In genomic region chr20:62240015-62240685, GRCh38 we compare ENCODE assay signal across 12 cellular contexts. TPM values are rescaled to one million over a fixed set of nuclear protein-coding genes. Genes with fewer than 3 reads are reported as not detected.
DNase-seq lines count a peak whose midpoint lies in the region; ATAC-seq and TF ChIP-seq lines count a peak whose summit lies in the region.
"Had no signal": no experiment of that assay in that cellular context is flagged by ENCODE, and none has a peak within 500 bp of the region (broad histone marks: within the 10 kb centered on the region; RNA-seq: fewer than 3 reads in every experiment).

No MANE protein-coding gene starts in this region.

- no peak for TF ChIP-seq EP300 in SK-N-SH (IDR thresholded peaks at IDR 0.05; ENCODE audit: borderline replicate concordance in 1 of 2, low read depth in 1 of 2, low read length in 1 of 2)

- POLR2A ChIA-PET in SK-N-SH (lab: Yijun Ruan, JAX) (interaction anchor here (1.3 kb wide), 1 partner anchor 8 kb away, joined by 3 read pairs; no protein-coding TSS in a partner anchor), OCI-LY7 (lab: Charles Lee) (no interaction called here)

- H3K4me1 ChIP-seq in SK-N-SH (ENCODE audit: control insufficient read depth in 1 of 2, insufficient read depth in 2 of 2, low read depth in 1 of 2, low read length in 1 of 2) (peaks cover 5 to 20% of the 10 kb centered on the region in 2 experiments; a peak in 1 of 4 replicates), OCI-LY7 (ENCODE audit: insufficient read depth, low read length, poor library complexity, severe bottlenecking) (peaks cover 15% of the 10 kb centered on the region), psoas muscle (peaks cover 59% of the 10 kb centered on the region)

- TF ChIP-seq CTCF in SK-N-SH (IDR thresholded peaks at IDR 0.05) (no peak), OCI-LY7 (conservative IDR thresholded peaks at IDR 0.05; ENCODE audit: low read length) (no peak), psoas muscle (IDR thresholded peaks at IDR 0.05) (no peak)

- H3K27me3 ChIP-seq in SK-N-SH (ENCODE audit: insufficient read depth) (no peaks in the 10 kb centered on the region), psoas muscle (ENCODE audit: insufficient read depth in 3 of 3, low read length in 2 of 3) (no peaks in the 10 kb centered on the region)
- H3K27me3 ChIP-seq: left lung, testis had no signal

- H3K4me3 ChIP-seq in SK-N-SH (ENCODE audit: low read depth in 2 of 2, low read length in 1 of 2) = peak overlapping the region in 1 of 2 experiments; percentile 69; a peak in 1 of 4 replicates
- no peak overlapping the region for H3K4me3 ChIP-seq in OCI-LY7 (ENCODE audit: low read depth, low read length, poor library complexity, severe bottlenecking)
- peak overlapping the region; percentile 73 for H3K4me3 ChIP-seq in psoas muscle

- H3K9me3 Mint-ChIP-seq in effector memory CD8-positive, alpha-beta T cell = no peaks in the 10 kb centered on the region

- peaks cover 0 to under 1% of the 10 kb centered on the region in 2 donors for H3K27me3 Mint-ChIP-seq in effector memory CD8-positive, alpha-beta T cell

- BruUV-seq in OCI-LY7 (replicated peaks; lab: Mats Ljungman, UMichigan) = TSS peak; percentile 64

- H3K27ac Mint-ChIP-seq in effector memory CD8-positive, alpha-beta T cell = peak overlapping the region; percentile 75 to 82

- DNase-seq in SK-N-SH = no peak
- DNase-seq in OCI-LY7 (ENCODE audit: low spot score) = no peak
- DNase-seq in effector memory CD8-positive, alpha-beta T cell = no peak
- DNase-seq in psoas muscle = no peak
- no peak for DNase-seq in SW 1271 (lab: John Stamatoyannopoulos, UW)

- H3K36me3 ChIP-seq in SK-N-SH (replicated peaks in 1 of 2; ENCODE audit: control insufficient read depth in 1 of 2, insufficient read depth in 2 of 2, low read length in 1 of 2) (peaks cover 0 to 12% of the 10 kb centered on the region in 2 experiments), OCI-LY7 (ENCODE audit: insufficient read depth, low read length) (no peaks in the 10 kb centered on the region), psoas muscle (ENCODE audit: insufficient read depth in 1 of 2, low read depth in 1 of 2) (peaks cover 0 to 22% of the 10 kb centered on the region in 2 donors)

- H3K9me2 ChIP-seq in SK-N-SH (no peaks in the 10 kb centered on the region), OCI-LY7 (ENCODE audit: insufficient read depth, low read length) (no peaks in the 10 kb centered on the region)

- H4K20me1 ChIP-seq in SK-N-SH (ENCODE audit: insufficient read depth) (peaks cover 56% of the 10 kb centered on the region), OCI-LY7 (ENCODE audit: insufficient read depth, low read length) (no peaks in the 10 kb centered on the region)

- H3K4me3 Mint-ChIP-seq in effector memory CD8-positive, alpha-beta T cell = peak overlapping the region; percentile 78 to 84

- intact Hi-C loops in OCI-LY7 (cut with micrococcal nuclease; ENCODE audit: unreplicated experiment) = no loop called here
- intact Hi-C loops in psoas muscle (cut with DNase I) = no loop called here

- H3K27ac ChIP-seq in SK-N-SH (ENCODE audit: low read depth in 2 of 2, low read length in 1 of 2) (no peak overlapping the region), OCI-LY7 (ENCODE audit: low read depth, low read length, poor library complexity, severe bottlenecking) (no peak overlapping the region), psoas muscle (peak overlapping the region; percentile 90)

- H3K36me3 Mint-ChIP-seq in effector memory CD8-positive, alpha-beta T cell (ENCODE audit: insufficient read depth) = peaks cover 27% of the 10 kb centered on the region

- WGBS in SK-N-SH (ENCODE audit: low lambda C conversion rate) = 90% methylated on average over 13 of the region's 13 CpGs
- 89 to 92% (median 91%) methylated on average over 13 of the region's 13 CpGs for WGBS in psoas muscle, 3 donors

- peaks cover 43% of the 10 kb centered on the region in 2 donors for H3K4me1 Mint-ChIP-seq in effector memory CD8-positive, alpha-beta T cell (ENCODE audit: low read depth in 2 of 2)

- no peak for TF ChIP-seq RAD21 in SK-N-SH (IDR thresholded peaks at IDR 0.05; ENCODE audit: low read length)

- H3F3A ChIP-seq in SK-N-SH (replicated peaks; ENCODE audit: insufficient read depth) = no peaks in the 10 kb centered on the region

- no peak overlapping the region for H2AFZ ChIP-seq in SK-N-SH (ENCODE audit: low read depth)
- no peak overlapping the region for H2AFZ ChIP-seq in OCI-LY7 (ENCODE audit: low read length)

- ATAC-seq in SK-N-SH treated with all-trans-retinoic acid at 6 μM for 48 hours = no peak
- ATAC-seq in effector memory CD8-positive, alpha-beta T cell (replicated peaks) = no peak
- ATAC-seq in psoas muscle = no peak
- no peak for ATAC-seq in HG02642 (IDR thresholded peaks at IDR 0.05; ENCODE audit: poor library complexity, unreplicated experiment)
- ATAC-seq in GM21528 (IDR thresholded peaks at IDR 0.05; ENCODE audit: low FRiP score, unreplicated experiment) = no peak
- ATAC-seq: left lung had no signal

- H3K9ac ChIP-seq in SK-N-SH = no peak overlapping the region

- CTCF ChIA-PET in SK-N-SH (lab: Yijun Ruan, JAX) = no interaction called here
- CTCF ChIA-PET in OCI-LY7 (lab: Charles Lee; ENCODE audit: unreplicated experiment) = no interaction called here

- no peaks in the 10 kb centered on the region for H3K9me3 ChIP-seq in SK-N-SH
- H3K9me3 ChIP-seq in OCI-LY7 (ENCODE audit: low read length) = no peaks in the 10 kb centered on the region
- no peaks in the 10 kb centered on the region for H3K9me3 ChIP-seq in psoas muscle
- H3K9me3 ChIP-seq: left lung, testis had no signal

- peak overlapping the region; percentile 85; the same call in 1 of the 2 replicates for H3K4me2 ChIP-seq in SK-N-SH
- peak overlapping the region; percentile 99; the same call in 1 of the 2 replicates for H3K4me2 ChIP-seq in OCI-LY7 (ENCODE audit: low read length)

- H3K79me2 ChIP-seq in SK-N-SH (ENCODE audit: insufficient read depth) (peaks cover 64% of the 10 kb centered on the region), OCI-LY7 (ENCODE audit: insufficient read depth, low read depth, low read length) (0 out of 2 replicates have a peak, but pooled peaks cover 4% of the 10 kb centered on the region)

TF ChIP-seq in SK-N-SH treated with all-trans-retinoic acid at 6 μM for 48 hours, 23 proteins besides CTCF, POLR2A, EP300 and RAD21 (continues in another document):
- TF ChIP-seq ZNF565 (CRISPR knock-in tag; conservative IDR thresholded peaks at IDR 0.05; ENCODE audit: low read depth) = no peak
- no peak for TF ChIP-seq CREB5 (CRISPR knock-in tag; IDR thresholded peaks at IDR 0.05; ENCODE audit: low read depth)
- TF ChIP-seq ARNTL (CRISPR knock-in tag; IDR thresholded peaks at IDR 0.05; ENCODE audit: borderline replicate concordance, low read depth) = no peak
- no peak for TF ChIP-seq TOX (CRISPR knock-in tag; IDR thresholded peaks at IDR 0.05; ENCODE audit: borderline replicate concordance)
- TF ChIP-seq OSR1 (CRISPR knock-in tag; IDR thresholded peaks at IDR 0.05) = no peak
- TF ChIP-seq CSDC2 (CRISPR knock-in tag; IDR thresholded peaks at IDR 0.05) = no peak
- no peak for TF ChIP-seq GLIS3 (CRISPR knock-in tag; IDR thresholded peaks at IDR 0.05)
- TF ChIP-seq ZNF8 (CRISPR knock-in tag; IDR thresholded peaks at IDR 0.05) = no peak
- TF ChIP-seq ZC3H10 (CRISPR knock-in tag; IDR thresholded peaks at IDR 0.05) = no peak
- TF ChIP-seq PATZ1 (CRISPR knock-in tag; IDR thresholded peaks at IDR 0.05; ENCODE audit: borderline replicate concordance) = no peak

RNA-seq across cellular contexts. Expression of gene OSBPL2, which starts 1.8 kb away (rescaled TPM):
- polyA plus RNA-seq in SK-N-SH (2012; rRNA removed) = 17.7 and 18.7 TPM in 2 replicates
- 10.6 and 13.0 TPM in 2 replicates for polyA plus RNA-seq in SK-N-SH (2012; cell fraction: cytosol; rRNA removed)
- polyA plus RNA-seq in SK-N-SH (2012; cell fraction: nucleus; rRNA removed) = 38.0 and 48.3 TPM in 2 replicates
- 17.2 and 20.7 TPM in 2 replicates for total RNA-seq in OCI-LY7 (2014; rRNA removed; shearing (Covaris generic))
- 40.0 and 44.8 TPM in 2 replicates for total RNA-seq in OCI-LY7 (2022)
- total RNA-seq in psoas muscle = 10 to 100 TPM; 19.8 to 30.9 (median 24.8) TPM
- 10 to 100 TPM in 2 of 3 donors, 1 to 10 TPM in 1; 9.6 to 22.8 (median 11.4) TPM for polyA plus RNA-seq in psoas muscle

RNA-seq across cellular contexts. Expression of gene HRH3, which starts 20.1 kb away (rescaled TPM):
- polyA plus RNA-seq in SK-N-SH (2012; rRNA removed) (0.02 TPM in 2 replicates), psoas muscle (under 1 TPM in 1 of 3 donors, not detected in 2; 0.03 TPM)
- 0.03 and 0.04 TPM in 2 replicates for polyA plus RNA-seq in SK-N-SH (2012; cell fraction: cytosol; rRNA removed)
- 0.07 and 0.18 TPM in 2 replicates for polyA plus RNA-seq in SK-N-SH (2012; cell fraction: nucleus; rRNA removed)
- total RNA-seq in OCI-LY7 (2014; rRNA removed; shearing (Covaris generic)) = not detected in 2 replicates
- total RNA-seq in OCI-LY7 (2022) (not detected in 2 replicates), psoas muscle (not detected)
- total RNA-seq: A172, epithelial cell of proximal tubule, left lung had no signal

RNA-seq across cellular contexts. Expression of gene MTG2, which starts 57.3 kb away (rescaled TPM):
- polyA plus RNA-seq in SK-N-SH (2012; rRNA removed) (36.6 and 42.9 TPM in 2 replicates), psoas muscle (10 to 100 TPM; 25.0 to 56.2 (median 46.7) TPM)
- 25.8 and 27.8 TPM in 2 replicates for polyA plus RNA-seq in SK-N-SH (2012; cell fraction: cytosol; rRNA removed)
- polyA plus RNA-seq in SK-N-SH (2012; cell fraction: nucleus; rRNA removed) = 66.8 and 75.1 TPM in 2 replicates
- 20.3 and 24.1 TPM in 2 replicates for total RNA-seq in OCI-LY7 (2014; rRNA removed; shearing (Covaris generic))
- total RNA-seq in OCI-LY7 (2022) (37.5 and 38.6 TPM in 2 replicates), psoas muscle (10 to 100 TPM; 29.5 to 56.5 (median 39.6) TPM)
